ENCODE assay signal across 1 cellular context in genomic region chrX:134172588-134173259, GRCh38.
TF ChIP-seq lines count a peak whose summit lies in the region.

No MANE protein-coding gene starts in this region.

TF ChIP-seq in GM23338, 12 proteins besides CTCF, POLR2A, EP300 and RAD21 (continued from another document):
- TF ChIP-seq ZNF462 (CRISPR knock-in tag; IDR thresholded peaks at IDR 0.05), result no peak
- TF ChIP-seq JUNB (IDR thresholded peaks at IDR 0.05; ENCODE audit: unreplicated experiment), result no peak
- TF ChIP-seq POLR2AphosphoS5 (IDR thresholded peaks at IDR 0.05; ENCODE audit: low read depth), result no peak; the same call in 1 of the 2 replicates
- no peak for TF ChIP-seq EZH2 (IDR thresholded peaks at IDR 0.05; ENCODE audit: low read depth, unreplicated experiment)
- TF ChIP-seq ZNF114 (CRISPR knock-in tag; IDR thresholded peaks at IDR 0.05), result no peak
- no peak for TF ChIP-seq ZNF331 (CRISPR knock-in tag; IDR thresholded peaks at IDR 0.05; ENCODE audit: low read depth)
- no peak for TF ChIP-seq ETS1 (IDR thresholded peaks at IDR 0.05)
